Comparison of ENCODE assay signal across 1 cellular context in genomic region chr10:88385601-88386203, GRCh38.
TF ChIP-seq lines count a peak whose summit lies in the region.

No MANE protein-coding gene starts in this region.

TF ChIP-seq in HEK293, 187 proteins besides CTCF, POLR2A, EP300 and RAD21 (continued from another document and continues in another):
- TF ChIP-seq ZNF26 (tag by site-specific recombination; IDR thresholded peaks at IDR 0.05) = no peak
- TF ChIP-seq KLF7 (tag by site-specific recombination; IDR thresholded peaks at IDR 0.05; ENCODE audit: borderline replicate concordance) = peak; percentile 80; the same call in 1 of the 2 replicates
- TF ChIP-seq ZNF747 (tag by site-specific recombination; IDR thresholded peaks at IDR 0.05) = no peak
- TF ChIP-seq ZFP41 (tag by site-specific recombination; IDR thresholded peaks at IDR 0.05; ENCODE audit: borderline replicate concordance) = no peak
- TF ChIP-seq SP7 (tag by site-specific recombination; IDR thresholded peaks at IDR 0.05) = peak; percentile 86
- TF ChIP-seq, protein P1, sequence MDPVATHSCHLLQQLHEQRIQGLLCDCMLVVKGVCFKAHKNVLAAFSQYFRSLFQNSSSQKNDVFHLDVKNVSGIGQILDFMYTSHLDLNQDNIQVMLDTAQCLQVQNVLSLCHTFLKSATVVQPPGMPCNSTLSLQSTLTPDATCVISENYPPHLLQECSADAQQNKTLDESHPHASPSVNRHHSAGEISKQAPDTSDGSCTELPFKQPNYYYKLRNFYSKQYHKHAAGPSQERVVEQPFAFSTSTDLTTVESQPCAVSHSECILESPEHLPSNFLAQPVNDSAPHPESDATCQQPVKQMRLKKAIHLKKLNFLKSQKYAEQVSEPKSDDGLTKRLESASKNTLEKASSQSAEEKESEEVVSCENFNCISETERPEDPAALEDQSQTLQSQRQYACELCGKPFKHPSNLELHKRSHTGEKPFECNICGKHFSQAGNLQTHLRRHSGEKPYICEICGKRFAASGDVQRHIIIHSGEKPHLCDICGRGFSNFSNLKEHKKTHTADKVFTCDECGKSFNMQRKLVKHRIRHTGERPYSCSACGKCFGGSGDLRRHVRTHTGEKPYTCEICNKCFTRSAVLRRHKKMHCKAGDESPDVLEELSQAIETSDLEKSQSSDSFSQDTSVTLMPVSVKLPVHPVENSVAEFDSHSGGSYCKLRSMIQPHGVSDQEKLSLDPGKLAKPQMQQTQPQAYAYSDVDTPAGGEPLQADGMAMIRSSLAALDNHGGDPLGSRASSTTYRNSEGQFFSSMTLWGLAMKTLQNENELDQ (tag by site-specific recombination; IDR thresholded peaks at IDR 0.05; ENCODE audit: low read depth) = no peak
- TF ChIP-seq GLI2 (tag by site-specific recombination; IDR thresholded peaks at IDR 0.05; ENCODE audit: borderline replicate concordance, low read depth) = no peak
- no peak for TF ChIP-seq TRIM28 (IDR thresholded peaks at IDR 0.05; ENCODE audit: borderline replicate concordance, low read length)
- TF ChIP-seq ZNF791 (tag by site-specific recombination; IDR thresholded peaks at IDR 0.05) = no peak
- TF ChIP-seq FEZF1 (tag by site-specific recombination; IDR thresholded peaks at IDR 0.05) = no peak
- TF ChIP-seq RBAK (tag by site-specific recombination; IDR thresholded peaks at IDR 0.05) = no peak
- no peak for TF ChIP-seq ZNF138 (tag by site-specific recombination; IDR thresholded peaks at IDR 0.05; ENCODE audit: borderline replicate concordance)
- no peak for TF ChIP-seq ZNF658 (tag by site-specific recombination; IDR thresholded peaks at IDR 0.05)
- TF ChIP-seq, protein P2, sequence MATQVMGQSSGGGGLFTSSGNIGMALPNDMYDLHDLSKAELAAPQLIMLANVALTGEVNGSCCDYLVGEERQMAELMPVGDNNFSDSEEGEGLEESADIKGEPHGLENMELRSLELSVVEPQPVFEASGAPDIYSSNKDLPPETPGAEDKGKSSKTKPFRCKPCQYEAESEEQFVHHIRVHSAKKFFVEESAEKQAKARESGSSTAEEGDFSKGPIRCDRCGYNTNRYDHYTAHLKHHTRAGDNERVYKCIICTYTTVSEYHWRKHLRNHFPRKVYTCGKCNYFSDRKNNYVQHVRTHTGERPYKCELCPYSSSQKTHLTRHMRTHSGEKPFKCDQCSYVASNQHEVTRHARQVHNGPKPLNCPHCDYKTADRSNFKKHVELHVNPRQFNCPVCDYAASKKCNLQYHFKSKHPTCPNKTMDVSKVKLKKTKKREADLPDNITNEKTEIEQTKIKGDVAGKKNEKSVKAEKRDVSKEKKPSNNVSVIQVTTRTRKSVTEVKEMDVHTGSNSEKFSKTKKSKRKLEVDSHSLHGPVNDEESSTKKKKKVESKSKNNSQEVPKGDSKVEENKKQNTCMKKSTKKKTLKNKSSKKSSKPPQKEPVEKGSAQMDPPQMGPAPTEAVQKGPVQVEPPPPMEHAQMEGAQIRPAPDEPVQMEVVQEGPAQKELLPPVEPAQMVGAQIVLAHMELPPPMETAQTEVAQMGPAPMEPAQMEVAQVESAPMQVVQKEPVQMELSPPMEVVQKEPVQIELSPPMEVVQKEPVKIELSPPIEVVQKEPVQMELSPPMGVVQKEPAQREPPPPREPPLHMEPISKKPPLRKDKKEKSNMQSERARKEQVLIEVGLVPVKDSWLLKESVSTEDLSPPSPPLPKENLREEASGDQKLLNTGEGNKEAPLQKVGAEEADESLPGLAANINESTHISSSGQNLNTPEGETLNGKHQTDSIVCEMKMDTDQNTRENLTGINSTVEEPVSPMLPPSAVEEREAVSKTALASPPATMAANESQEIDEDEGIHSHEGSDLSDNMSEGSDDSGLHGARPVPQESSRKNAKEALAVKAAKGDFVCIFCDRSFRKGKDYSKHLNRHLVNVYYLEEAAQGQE (tag by site-specific recombination; IDR thresholded peaks at IDR 0.05) = no peak
- no peak for TF ChIP-seq YY1 (tag by site-specific recombination; IDR thresholded peaks at IDR 0.05)
- no peak for TF ChIP-seq ZNF585B (tag by site-specific recombination; IDR thresholded peaks at IDR 0.05)
- 0 out of 2 replicates have a peak, but pooled peaks have one; percentile 20 for TF ChIP-seq ZNF449 (tag by site-specific recombination; IDR thresholded peaks at IDR 0.05)
- TF ChIP-seq ZIC2 (tag by site-specific recombination; IDR thresholded peaks at IDR 0.05) = no peak
- no peak for TF ChIP-seq ZNF76 (tag by site-specific recombination; IDR thresholded peaks at IDR 0.05; ENCODE audit: borderline replicate concordance, low read depth)
- TF ChIP-seq ZBTB1 (tag by site-specific recombination; IDR thresholded peaks at IDR 0.05) = no peak
- no peak for TF ChIP-seq ZNF555 (tag by site-specific recombination; conservative IDR thresholded peaks at IDR 0.05)
- no peak for TF ChIP-seq SETDB1 (IDR thresholded peaks at IDR 0.05; ENCODE audit: insufficient read length, low read length)
- TF ChIP-seq KLF1 (tag by site-specific recombination; IDR thresholded peaks at IDR 0.05) = peak; percentile 89
- no peak for TF ChIP-seq ZNF549 (tag by site-specific recombination; IDR thresholded peaks at IDR 0.05)
- TF ChIP-seq, protein P3, sequence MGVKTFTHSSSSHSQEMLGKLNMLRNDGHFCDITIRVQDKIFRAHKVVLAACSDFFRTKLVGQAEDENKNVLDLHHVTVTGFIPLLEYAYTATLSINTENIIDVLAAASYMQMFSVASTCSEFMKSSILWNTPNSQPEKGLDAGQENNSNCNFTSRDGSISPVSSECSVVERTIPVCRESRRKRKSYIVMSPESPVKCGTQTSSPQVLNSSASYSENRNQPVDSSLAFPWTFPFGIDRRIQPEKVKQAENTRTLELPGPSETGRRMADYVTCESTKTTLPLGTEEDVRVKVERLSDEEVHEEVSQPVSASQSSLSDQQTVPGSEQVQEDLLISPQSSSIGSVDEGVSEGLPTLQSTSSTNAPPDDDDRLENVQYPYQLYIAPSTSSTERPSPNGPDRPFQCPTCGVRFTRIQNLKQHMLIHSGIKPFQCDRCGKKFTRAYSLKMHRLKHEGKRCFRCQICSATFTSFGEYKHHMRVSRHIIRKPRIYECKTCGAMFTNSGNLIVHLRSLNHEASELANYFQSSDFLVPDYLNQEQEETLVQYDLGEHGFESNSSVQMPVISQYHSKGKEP (tag by site-specific recombination; IDR thresholded peaks at IDR 0.05) = peak; percentile 90
- no peak for TF ChIP-seq ZNF560 (tag by site-specific recombination; IDR thresholded peaks at IDR 0.05; ENCODE audit: borderline replicate concordance)
- TF ChIP-seq ZNF768 (tag by site-specific recombination; IDR thresholded peaks at IDR 0.05) = no peak
- peak; percentile 18; the same call in 1 of the 2 replicates for TF ChIP-seq PATZ1 (tag by site-specific recombination; IDR thresholded peaks at IDR 0.05)
- TF ChIP-seq ZNF169 (tag by site-specific recombination; IDR thresholded peaks at IDR 0.05) = no peak
- no peak for TF ChIP-seq ZNF121 (tag by site-specific recombination; IDR thresholded peaks at IDR 0.05)
- TF ChIP-seq, protein P4, sequence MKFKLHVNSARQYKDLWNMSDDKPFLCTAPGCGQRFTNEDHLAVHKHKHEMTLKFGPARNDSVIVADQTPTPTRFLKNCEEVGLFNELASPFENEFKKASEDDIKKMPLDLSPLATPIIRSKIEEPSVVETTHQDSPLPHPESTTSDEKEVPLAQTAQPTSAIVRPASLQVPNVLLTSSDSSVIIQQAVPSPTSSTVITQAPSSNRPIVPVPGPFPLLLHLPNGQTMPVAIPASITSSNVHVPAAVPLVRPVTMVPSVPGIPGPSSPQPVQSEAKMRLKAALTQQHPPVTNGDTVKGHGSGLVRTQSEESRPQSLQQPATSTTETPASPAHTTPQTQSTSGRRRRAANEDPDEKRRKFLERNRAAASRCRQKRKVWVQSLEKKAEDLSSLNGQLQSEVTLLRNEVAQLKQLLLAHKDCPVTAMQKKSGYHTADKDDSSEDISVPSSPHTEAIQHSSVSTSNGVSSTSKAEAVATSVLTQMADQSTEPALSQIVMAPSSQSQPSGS (tag by site-specific recombination; IDR thresholded peaks at IDR 0.05; ENCODE audit: low read depth) = no peak
- TF ChIP-seq ZNF544 (tag by site-specific recombination; IDR thresholded peaks at IDR 0.05) = no peak
- no peak for TF ChIP-seq ZFP3 (tag by site-specific recombination; IDR thresholded peaks at IDR 0.05; ENCODE audit: low read depth)
- no peak for TF ChIP-seq SCRT2 (tag by site-specific recombination; IDR thresholded peaks at IDR 0.05)
- TF ChIP-seq, protein P5, sequence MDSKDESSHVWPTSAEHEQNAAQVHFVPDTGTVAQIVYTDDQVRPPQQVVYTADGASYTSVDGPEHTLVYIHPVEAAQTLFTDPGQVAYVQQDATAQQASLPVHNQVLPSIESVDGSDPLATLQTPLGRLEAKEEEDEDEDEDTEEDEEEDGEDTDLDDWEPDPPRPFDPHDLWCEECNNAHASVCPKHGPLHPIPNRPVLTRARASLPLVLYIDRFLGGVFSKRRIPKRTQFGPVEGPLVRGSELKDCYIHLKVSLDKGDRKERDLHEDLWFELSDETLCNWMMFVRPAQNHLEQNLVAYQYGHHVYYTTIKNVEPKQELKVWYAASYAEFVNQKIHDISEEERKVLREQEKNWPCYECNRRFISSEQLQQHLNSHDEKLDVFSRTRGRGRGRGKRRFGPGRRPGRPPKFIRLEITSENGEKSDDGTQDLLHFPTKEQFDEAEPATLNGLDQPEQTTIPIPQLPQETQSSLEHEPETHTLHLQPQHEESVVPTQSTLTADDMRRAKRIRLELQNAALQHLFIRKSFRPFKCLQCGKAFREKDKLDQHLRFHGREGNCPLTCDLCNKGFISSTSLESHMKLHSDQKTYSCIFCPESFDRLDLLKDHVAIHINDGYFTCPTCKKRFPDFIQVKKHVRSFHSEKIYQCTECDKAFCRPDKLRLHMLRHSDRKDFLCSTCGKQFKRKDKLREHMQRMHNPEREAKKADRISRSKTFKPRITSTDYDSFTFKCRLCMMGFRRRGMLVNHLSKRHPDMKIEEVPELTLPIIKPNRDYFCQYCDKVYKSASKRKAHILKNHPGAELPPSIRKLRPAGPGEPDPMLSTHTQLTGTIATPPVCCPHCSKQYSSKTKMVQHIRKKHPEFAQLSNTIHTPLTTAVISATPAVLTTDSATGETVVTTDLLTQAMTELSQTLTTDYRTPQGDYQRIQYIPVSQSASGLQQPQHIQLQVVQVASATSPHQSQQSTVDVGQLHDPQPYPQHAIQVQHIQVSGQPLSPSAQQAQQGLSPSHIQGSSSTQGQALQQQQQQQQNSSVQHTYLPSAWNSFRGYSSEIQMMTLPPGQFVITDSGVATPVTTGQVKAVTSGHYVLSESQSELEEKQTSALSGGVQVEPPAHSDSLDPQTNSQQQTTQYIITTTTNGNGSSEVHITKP (tag by site-specific recombination; IDR thresholded peaks at IDR 0.05) = peak; percentile 70
- no peak for TF ChIP-seq ZNF473 (tag by site-specific recombination; IDR thresholded peaks at IDR 0.05)
- TF ChIP-seq ZNF510 (tag by site-specific recombination; IDR thresholded peaks at IDR 0.05; ENCODE audit: insufficient replicate concordance) = no peak
- peak; percentile 44 for TF ChIP-seq GLIS2 (tag by site-specific recombination; IDR thresholded peaks at IDR 0.05)
- no peak for TF ChIP-seq ZNF211 (tag by site-specific recombination; IDR thresholded peaks at IDR 0.05; ENCODE audit: low read depth)
- no peak for TF ChIP-seq ZNF10 (tag by site-specific recombination; IDR thresholded peaks at IDR 0.05)
- TF ChIP-seq MYNN (tag by site-specific recombination; IDR thresholded peaks at IDR 0.05; ENCODE audit: borderline replicate concordance) = no peak
- TF ChIP-seq HOXA7 (CRISPR knock-in tag; IDR thresholded peaks at IDR 0.05; ENCODE audit: borderline replicate concordance) = no peak
- TF ChIP-seq ZNF777 (tag by site-specific recombination; IDR thresholded peaks at IDR 0.05; ENCODE audit: borderline replicate concordance) = no peak
- TF ChIP-seq ZNF391 (tag by site-specific recombination; IDR thresholded peaks at IDR 0.05; ENCODE audit: borderline replicate concordance, low read depth) = no peak
- TF ChIP-seq ZNF292 (tag by site-specific recombination; IDR thresholded peaks at IDR 0.05; ENCODE audit: borderline replicate concordance, low read depth) = no peak
- no peak for TF ChIP-seq ZNF157 (tag by site-specific recombination; IDR thresholded peaks at IDR 0.05)
- no peak for TF ChIP-seq ZNF404 (tag by site-specific recombination; IDR thresholded peaks at IDR 0.05)
- no peak for TF ChIP-seq YY2 (tag by site-specific recombination; IDR thresholded peaks at IDR 0.05)
